1 cellular context compared by ENCODE assay signal in the genomic region with DNA sequence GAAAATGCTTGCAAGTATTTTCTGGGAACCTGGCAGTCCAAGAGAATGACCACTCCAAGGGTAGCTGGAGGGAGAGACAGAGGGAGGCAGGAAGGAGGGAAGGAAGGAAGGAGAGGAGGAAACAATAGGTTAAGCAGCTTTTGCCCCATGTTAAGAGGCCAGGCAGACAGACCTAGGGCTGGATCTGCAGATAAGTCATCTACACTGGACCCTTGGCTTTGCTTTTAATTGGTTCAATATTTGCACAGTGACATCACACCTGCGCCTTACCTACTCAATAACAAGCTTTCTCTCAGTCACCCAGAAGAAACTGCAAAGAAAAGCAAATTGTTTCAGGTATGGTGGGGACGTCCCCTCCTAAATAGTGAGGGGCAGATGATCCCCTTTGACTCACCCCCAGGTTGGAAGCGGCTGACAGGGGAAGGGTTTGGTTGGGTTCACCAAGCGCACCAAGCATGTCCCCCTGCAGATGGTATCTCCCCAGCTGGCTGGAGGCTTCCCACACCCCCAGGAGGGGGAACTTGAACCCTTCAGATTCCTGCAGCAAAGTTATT.
TF ChIP-seq lines count a peak whose summit lies in the region.

No MANE protein-coding gene starts in this region.

TF ChIP-seq in IMR-90, 13 proteins besides CTCF, POLR2A, EP300 and RAD21 (continued from another document):
- TF ChIP-seq MAFK (IDR thresholded peaks at IDR 0.05; ENCODE audit: low read depth, low read length) (no peak), NFE2L2 (IDR thresholded peaks at IDR 0.05; ENCODE audit: low read depth, low read length) (no peak), RCOR1 (IDR thresholded peaks at IDR 0.05; ENCODE audit: insufficient replicate concordance, low read length) (no peak), SMC3 (IDR thresholded peaks at IDR 0.05; ENCODE audit: low read depth, low read length) (no peak), MXI1 (IDR thresholded peaks at IDR 0.05; ENCODE audit: borderline replicate concordance, low read depth, low read length) (no peak), MAZ (IDR thresholded peaks at IDR 0.05; ENCODE audit: borderline replicate concordance, low read depth, low read length) (no peak)
